20 cellular contexts compared by ENCODE assay signal in genomic region chr10:7811000-7811399, GRCh38. TPM values are rescaled to one million over a fixed set of nuclear protein-coding genes. Genes with fewer than 3 reads are reported as not detected.
A peak's percentile ranks its signal among the peaks of the same experiment; 100 is the strongest.
DNase-seq lines count a peak whose midpoint lies in the region; ATAC-seq and TF ChIP-seq lines count a peak whose summit lies in the region.
"Had no signal": no experiment of that assay in that cellular context is flagged by ENCODE, and none has a peak within 500 bp of the region (broad histone marks: within the 10 kb centered on the region; RNA-seq: fewer than 3 reads in every experiment).

No MANE protein-coding gene starts in this region.

- H3K27ac Mint-ChIP-seq in Calu3 (ENCODE audit: unreplicated experiment) (peak overlapping the region; percentile 3), WTC11 (peak overlapping the region; percentile 2; the same call in 1 of the 2 replicates)
- H3K27ac Mint-ChIP-seq: B cell had no signal

- H3K4me3 Mint-ChIP-seq in Calu3 (ENCODE audit: low read depth, unreplicated experiment) (no peak overlapping the region), WTC11 (no peak overlapping the region)
- H3K4me3 Mint-ChIP-seq: B cell, CD14-positive monocyte had no signal

- H3K9me3 Mint-ChIP-seq in Calu3 (ENCODE audit: low read depth, unreplicated experiment): no peaks in the 10 kb centered on the region
- no peaks in the 10 kb centered on the region for H3K9me3 Mint-ChIP-seq in WTC11

- H3K27me3 ChIP-seq in foreskin keratinocyte (no peaks in the 10 kb centered on the region), heart left ventricle (no peaks in the 10 kb centered on the region)

- no TSS peak for BruUV-seq in Calu3 (replicated peaks; lab: Mats Ljungman, UMichigan)

- H3K4me1 Mint-ChIP-seq in Calu3 (ENCODE audit: low read depth, unreplicated experiment) (peaks cover 8% of the 10 kb centered on the region), WTC11 (peaks cover 17% of the 10 kb centered on the region)
- H3K4me1 Mint-ChIP-seq: B cell had no signal

- H3K4me1 ChIP-seq in foreskin keratinocyte (no peaks in the 10 kb centered on the region), heart left ventricle (no peaks in the 10 kb centered on the region)

- H3K27me3 Mint-ChIP-seq in Calu3 (ENCODE audit: unreplicated experiment) (no peaks in the 10 kb centered on the region), WTC11 (ENCODE audit: low read depth) (peaks cover 8% of the 10 kb centered on the region; the same call in 1 of the 2 replicates)

- peaks cover 0 to 37% (median 32%) of the 10 kb centered on the region in 9 donors for H3K36me3 ChIP-seq in heart left ventricle

- POLR2A ChIA-PET in WTC11 (lab: Charles Lee): no interaction called here

- H3K9me3 ChIP-seq in heart left ventricle: no peaks in the 10 kb centered on the region

- H3K36me3 Mint-ChIP-seq in Calu3 (ENCODE audit: insufficient read depth, unreplicated experiment): peaks cover 17% of the 10 kb centered on the region
- H3K36me3 Mint-ChIP-seq in WTC11: peaks cover 14% of the 10 kb centered on the region

- CTCF ChIA-PET in Calu3 (lab: Charles Lee) (no interaction called here), WTC11 (lab: Charles Lee) (interaction anchor here (0.8 kb wide), 1 partner anchor 124 kb away, joined by 3 read pairs; no protein-coding TSS in a partner anchor)

- TF ChIP-seq POLR2A in heart left ventricle (IDR thresholded peaks at IDR 0.05): no peak

- ATAC-seq in WTC11 (no peak), foreskin keratinocyte (peak; percentile 30), heart left ventricle (no peak), HG03469 (IDR thresholded peaks at IDR 0.05; ENCODE audit: unreplicated experiment) (no peak)

- H3K4me3 ChIP-seq in heart left ventricle (no peak overlapping the region), coronary artery (no peak overlapping the region)
- H3K4me3 ChIP-seq: GM23248, PC-9 had no signal

- no peak for DNase-seq in Calu3
- no peak for DNase-seq in WTC11 (ENCODE audit: low spot score)
- no peak for DNase-seq in foreskin keratinocyte
- no peak for DNase-seq in heart left ventricle
- no peak for DNase-seq in coronary artery (ENCODE audit: low spot score)
- DNase-seq: GM23248; H7; Karpas-422; NCI-H1092 treated with DMSO at 0.1 percent for 48 hours; NCI-H1436 treated with DMSO at 0.1 percent for 48 hours; NCI-H187 treated with DMSO at 0.1 percent for 48 hours; NCI-H2171 treated with DMSO at 0.1 percent for 48 hours; NCI-H345; NK-92 treated with Interleukin-12 subunit alpha and Interleukin-12 subunit beta, amount 100 ng/mL, for 24 hours; PC-9; SHP77 treated with DMSO at 0.1 percent for 48 hours had no signal

- intact Hi-C loops in Calu3 (cut with micrococcal nuclease; ENCODE audit: unreplicated experiment) (no loop called here), heart left ventricle (cut with DNase I) (no loop called here)

- peak overlapping the region; percentile 32; the same call in 1 of the 2 replicates for H3K27ac ChIP-seq in 22Rv1
- H3K27ac ChIP-seq in foreskin keratinocyte: no peak overlapping the region
- H3K27ac ChIP-seq in heart left ventricle: no peak overlapping the region
- no peak overlapping the region for H3K27ac ChIP-seq in coronary artery
- H3K27ac ChIP-seq: GM23248, PC-9 had no signal

- TF ChIP-seq CTCF in 22Rv1 (IDR thresholded peaks at IDR 0.05) (no peak), Calu3 (IDR thresholded peaks at IDR 0.05; ENCODE audit: unreplicated experiment) (no peak), WTC11 (IDR thresholded peaks at IDR 0.05) (no peak), foreskin keratinocyte (conservative IDR thresholded peaks at IDR 0.05) (no peak), heart left ventricle (IDR thresholded peaks at IDR 0.05) (no peak), coronary artery (IDR thresholded peaks at IDR 0.05) (no peak)

- 89 to 94% (median 92%) methylated on average over 5 of the region's 5 CpGs for whole genome bisulfite sequencing in heart left ventricle, 4 donors

TF ChIP-seq in WTC11, 78 proteins besides CTCF, POLR2A, EP300 and RAD21:
- TF ChIP-seq, protein P1, sequence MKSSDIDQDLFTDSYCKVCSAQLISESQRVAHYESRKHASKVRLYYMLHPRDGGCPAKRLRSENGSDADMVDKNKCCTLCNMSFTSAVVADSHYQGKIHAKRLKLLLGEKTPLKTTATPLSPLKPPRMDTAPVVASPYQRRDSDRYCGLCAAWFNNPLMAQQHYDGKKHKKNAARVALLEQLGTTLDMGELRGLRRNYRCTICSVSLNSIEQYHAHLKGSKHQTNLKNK (CRISPR knock-in tag; IDR thresholded peaks at IDR 0.05): no peak
- TF ChIP-seq ZNF263 (CRISPR knock-in tag; IDR thresholded peaks at IDR 0.05; ENCODE audit: low read depth) (no peak), ARID4B (CRISPR knock-in tag; IDR thresholded peaks at IDR 0.05; ENCODE audit: borderline replicate concordance) (no peak), RELA (CRISPR knock-in tag; IDR thresholded peaks at IDR 0.05; ENCODE audit: borderline replicate concordance) (no peak), USF2 (CRISPR knock-in tag; IDR thresholded peaks at IDR 0.05) (no peak), CBFB (CRISPR knock-in tag; IDR thresholded peaks at IDR 0.05; ENCODE audit: low read depth) (no peak), FOXP1 (CRISPR knock-in tag; IDR thresholded peaks at IDR 0.05; ENCODE audit: borderline replicate concordance) (no peak), ZNF121 (CRISPR knock-in tag; IDR thresholded peaks at IDR 0.05) (no peak)
- TF ChIP-seq, protein P2, sequence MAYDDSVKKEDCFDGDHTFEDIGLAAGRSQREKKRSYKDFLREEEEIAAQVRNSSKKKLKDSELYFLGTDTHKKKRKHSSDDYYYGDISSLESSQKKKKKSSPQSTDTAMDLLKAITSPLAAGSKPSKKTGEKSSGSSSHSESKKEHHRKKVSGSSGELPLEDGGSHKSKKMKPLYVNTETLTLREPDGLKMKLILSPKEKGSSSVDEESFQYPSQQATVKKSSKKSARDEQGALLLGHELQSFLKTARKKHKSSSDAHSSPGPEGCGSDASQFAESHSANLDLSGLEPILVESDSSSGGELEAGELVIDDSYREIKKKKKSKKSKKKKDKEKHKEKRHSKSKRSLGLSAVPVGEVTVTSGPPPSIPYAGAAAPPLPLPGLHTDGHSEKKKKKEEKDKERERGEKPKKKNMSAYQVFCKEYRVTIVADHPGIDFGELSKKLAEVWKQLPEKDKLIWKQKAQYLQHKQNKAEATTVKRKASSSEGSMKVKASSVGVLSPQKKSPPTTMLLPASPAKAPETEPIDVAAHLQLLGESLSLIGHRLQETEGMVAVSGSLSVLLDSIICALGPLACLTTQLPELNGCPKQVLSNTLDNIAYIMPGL (CRISPR knock-in tag; IDR thresholded peaks at IDR 0.05): no peak

RNA-seq across cellular contexts. Expression of gene TAF3, which starts 7.3 kb away (rescaled TPM):
- total RNA-seq in Calu3 (2022): 12.7 and 14.5 TPM in 2 replicates
- total RNA-seq in WTC11 (2021): 8.0 to 8.9 TPM (median 8.1 TPM) in 3 replicates
- total RNA-seq in foreskin keratinocyte: 5.1 and 5.8 TPM in 2 replicates
- polyA plus RNA-seq in foreskin keratinocyte: 2.6 and 3.3 TPM in 2 replicates
- 10 to 100 TPM in 6 of 9 donors, 1 to 10 TPM in 3; 5.9 to 14.0 (median 12.4) TPM for total RNA-seq in heart left ventricle
- polyA plus RNA-seq in heart left ventricle: 1 to 10 TPM; 5.7 to 6.8 TPM

RNA-seq across cellular contexts. Expression of gene ATP5F1C, which starts 23.0 kb away (rescaled TPM):
- total RNA-seq in Calu3 (2022): 312 and 373 TPM in 2 replicates
- total RNA-seq in WTC11 (2021): 262 to 288 TPM (median 270 TPM) in 3 replicates
- 286 and 291 TPM in 2 replicates for total RNA-seq in foreskin keratinocyte
- 257 and 281 TPM in 2 replicates for polyA plus RNA-seq in foreskin keratinocyte
- total RNA-seq in heart left ventricle: 1,000 to 10,000 TPM in 1 of 9 donors, 100 to 1,000 TPM in 8; 492 to 1,259 (median 784) TPM
- 1,000 to 10,000 TPM in 1 of 2 donors, 100 to 1,000 TPM in 1; 963 to 1,062 TPM for polyA plus RNA-seq in heart left ventricle

RNA-seq across cellular contexts. Expression of gene KIN, which starts 23.2 kb away (rescaled TPM):
- 15.0 and 16.2 TPM in 2 replicates for total RNA-seq in Calu3 (2022)
- 13.1 to 17.9 TPM (median 13.5 TPM) in 3 replicates for total RNA-seq in WTC11 (2021)
- total RNA-seq in foreskin keratinocyte: 9.5 and 11.5 TPM in 2 replicates
- 12.9 and 15.3 TPM in 2 replicates for polyA plus RNA-seq in foreskin keratinocyte
- 10 to 100 TPM in 1 of 9 donors, 1 to 10 TPM in 8; 2.5 to 10.7 (median 5.7) TPM for total RNA-seq in heart left ventricle
- 1 to 10 TPM; 5.5 to 8.1 TPM for polyA plus RNA-seq in heart left ventricle
